1 cellular context compared by ENCODE assay signal in the genomic region with DNA sequence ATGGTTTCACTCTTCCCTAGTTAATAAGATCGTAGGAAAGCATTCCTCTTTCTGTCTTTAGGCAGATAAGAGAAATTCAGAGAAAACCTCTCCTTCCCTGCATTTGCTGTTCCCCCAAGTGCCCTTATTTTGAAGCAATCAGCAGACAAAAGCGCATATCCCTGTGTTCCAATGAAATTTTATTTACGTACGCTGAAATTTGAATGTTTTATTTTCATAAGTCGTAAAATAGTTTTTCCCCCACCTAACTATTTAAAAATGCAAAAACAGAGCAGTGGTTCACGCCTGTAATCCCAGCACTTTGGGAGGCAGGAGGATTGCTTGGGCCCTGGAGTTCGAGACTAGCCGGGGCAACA.
TF ChIP-seq lines count a peak whose summit lies in the region.

No MANE protein-coding gene starts in this region.

TF ChIP-seq in GM23338, 12 proteins besides CTCF, POLR2A, EP300 and RAD21 (continued from another document):
- TF ChIP-seq, protein P1, sequence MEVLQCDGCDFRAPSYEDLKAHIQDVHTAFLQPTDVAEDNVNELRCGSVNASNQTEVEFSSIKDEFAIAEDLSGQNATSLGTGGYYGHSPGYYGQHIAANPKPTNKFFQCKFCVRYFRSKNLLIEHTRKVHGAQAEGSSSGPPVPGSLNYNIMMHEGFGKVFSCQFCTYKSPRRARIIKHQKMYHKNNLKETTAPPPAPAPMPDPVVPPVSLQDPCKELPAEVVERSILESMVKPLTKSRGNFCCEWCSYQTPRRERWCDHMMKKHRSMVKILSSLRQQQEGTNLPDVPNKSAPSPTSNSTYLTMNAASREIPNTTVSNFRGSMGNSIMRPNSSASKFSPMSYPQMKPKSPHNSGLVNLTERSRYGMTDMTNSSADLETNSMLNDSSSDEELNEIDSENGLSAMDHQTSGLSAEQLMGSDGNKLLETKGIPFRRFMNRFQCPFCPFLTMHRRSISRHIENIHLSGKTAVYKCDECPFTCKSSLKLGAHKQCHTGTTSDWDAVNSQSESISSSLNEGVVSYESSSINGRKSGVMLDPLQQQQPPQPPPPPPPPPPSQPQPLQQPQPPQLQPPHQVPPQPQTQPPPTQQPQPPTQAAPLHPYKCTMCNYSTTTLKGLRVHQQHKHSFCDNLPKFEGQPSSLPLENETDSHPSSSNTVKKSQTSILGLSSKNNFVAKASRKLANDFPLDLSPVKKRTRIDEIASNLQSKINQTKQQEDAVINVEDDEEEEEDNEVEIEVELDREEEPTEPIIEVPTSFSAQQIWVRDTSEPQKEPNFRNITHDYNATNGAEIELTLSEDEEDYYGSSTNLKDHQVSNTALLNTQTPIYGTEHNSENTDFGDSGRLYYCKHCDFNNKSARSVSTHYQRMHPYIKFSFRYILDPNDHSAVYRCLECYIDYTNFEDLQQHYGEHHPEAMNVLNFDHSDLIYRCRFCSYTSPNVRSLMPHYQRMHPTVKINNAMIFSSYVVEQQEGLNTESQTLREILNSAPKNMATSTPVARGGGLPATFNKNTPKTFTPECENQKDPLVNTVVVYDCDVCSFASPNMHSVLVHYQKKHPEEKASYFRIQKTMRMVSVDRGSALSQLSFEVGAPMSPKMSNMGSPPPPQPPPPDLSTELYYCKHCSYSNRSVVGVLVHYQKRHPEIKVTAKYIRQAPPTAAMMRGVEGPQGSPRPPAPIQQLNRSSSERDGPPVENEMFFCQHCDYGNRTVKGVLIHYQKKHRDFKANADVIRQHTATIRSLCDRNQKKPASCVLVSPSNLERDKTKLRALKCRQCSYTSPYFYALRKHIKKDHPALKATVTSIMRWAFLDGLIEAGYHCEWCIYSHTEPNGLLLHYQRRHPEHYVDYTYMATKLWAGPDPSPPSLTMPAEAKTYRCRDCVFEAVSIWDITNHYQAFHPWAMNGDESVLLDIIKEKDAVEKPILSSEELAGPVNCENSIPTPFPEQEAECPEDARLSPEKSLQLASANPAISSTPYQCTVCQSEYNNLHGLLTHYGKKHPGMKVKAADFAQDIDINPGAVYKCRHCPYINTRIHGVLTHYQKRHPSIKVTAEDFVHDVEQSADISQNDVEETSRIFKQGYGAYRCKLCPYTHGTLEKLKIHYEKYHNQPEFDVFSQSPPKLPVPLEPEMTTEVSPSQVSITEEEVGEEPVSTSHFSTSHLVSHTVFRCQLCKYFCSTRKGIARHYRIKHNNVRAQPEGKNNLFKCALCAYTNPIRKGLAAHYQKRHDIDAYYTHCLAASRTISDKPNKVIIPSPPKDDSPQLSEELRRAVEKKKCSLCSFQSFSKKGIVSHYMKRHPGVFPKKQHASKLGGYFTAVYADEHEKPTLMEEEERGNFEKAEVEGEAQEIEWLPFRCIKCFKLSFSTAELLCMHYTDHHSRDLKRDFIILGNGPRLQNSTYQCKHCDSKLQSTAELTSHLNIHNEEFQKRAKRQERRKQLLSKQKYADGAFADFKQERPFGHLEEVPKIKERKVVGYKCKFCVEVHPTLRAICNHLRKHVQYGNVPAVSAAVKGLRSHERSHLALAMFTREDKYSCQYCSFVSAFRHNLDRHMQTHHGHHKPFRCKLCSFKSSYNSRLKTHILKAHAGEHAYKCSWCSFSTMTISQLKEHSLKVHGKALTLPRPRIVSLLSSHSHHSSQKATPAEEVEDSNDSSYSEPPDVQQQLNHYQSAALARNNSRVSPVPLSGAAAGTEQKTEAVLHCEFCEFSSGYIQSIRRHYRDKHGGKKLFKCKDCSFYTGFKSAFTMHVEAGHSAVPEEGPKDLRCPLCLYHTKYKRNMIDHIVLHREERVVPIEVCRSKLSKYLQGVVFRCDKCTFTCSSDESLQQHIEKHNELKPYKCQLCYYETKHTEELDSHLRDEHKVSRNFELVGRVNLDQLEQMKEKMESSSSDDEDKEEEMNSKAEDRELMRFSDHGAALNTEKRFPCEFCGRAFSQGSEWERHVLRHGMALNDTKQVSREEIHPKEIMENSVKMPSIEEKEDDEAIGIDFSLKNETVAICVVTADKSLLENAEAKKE (CRISPR knock-in tag; IDR thresholded peaks at IDR 0.05): no peak
- TF ChIP-seq, protein P2, sequence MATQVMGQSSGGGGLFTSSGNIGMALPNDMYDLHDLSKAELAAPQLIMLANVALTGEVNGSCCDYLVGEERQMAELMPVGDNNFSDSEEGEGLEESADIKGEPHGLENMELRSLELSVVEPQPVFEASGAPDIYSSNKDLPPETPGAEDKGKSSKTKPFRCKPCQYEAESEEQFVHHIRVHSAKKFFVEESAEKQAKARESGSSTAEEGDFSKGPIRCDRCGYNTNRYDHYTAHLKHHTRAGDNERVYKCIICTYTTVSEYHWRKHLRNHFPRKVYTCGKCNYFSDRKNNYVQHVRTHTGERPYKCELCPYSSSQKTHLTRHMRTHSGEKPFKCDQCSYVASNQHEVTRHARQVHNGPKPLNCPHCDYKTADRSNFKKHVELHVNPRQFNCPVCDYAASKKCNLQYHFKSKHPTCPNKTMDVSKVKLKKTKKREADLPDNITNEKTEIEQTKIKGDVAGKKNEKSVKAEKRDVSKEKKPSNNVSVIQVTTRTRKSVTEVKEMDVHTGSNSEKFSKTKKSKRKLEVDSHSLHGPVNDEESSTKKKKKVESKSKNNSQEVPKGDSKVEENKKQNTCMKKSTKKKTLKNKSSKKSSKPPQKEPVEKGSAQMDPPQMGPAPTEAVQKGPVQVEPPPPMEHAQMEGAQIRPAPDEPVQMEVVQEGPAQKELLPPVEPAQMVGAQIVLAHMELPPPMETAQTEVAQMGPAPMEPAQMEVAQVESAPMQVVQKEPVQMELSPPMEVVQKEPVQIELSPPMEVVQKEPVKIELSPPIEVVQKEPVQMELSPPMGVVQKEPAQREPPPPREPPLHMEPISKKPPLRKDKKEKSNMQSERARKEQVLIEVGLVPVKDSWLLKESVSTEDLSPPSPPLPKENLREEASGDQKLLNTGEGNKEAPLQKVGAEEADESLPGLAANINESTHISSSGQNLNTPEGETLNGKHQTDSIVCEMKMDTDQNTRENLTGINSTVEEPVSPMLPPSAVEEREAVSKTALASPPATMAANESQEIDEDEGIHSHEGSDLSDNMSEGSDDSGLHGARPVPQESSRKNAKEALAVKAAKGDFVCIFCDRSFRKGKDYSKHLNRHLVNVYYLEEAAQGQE (IDR thresholded peaks at IDR 0.05; ENCODE audit: unreplicated experiment): no peak
- no peak for TF ChIP-seq POLR2AphosphoS5 (IDR thresholded peaks at IDR 0.05; ENCODE audit: low read depth)
- TF ChIP-seq NANOG (IDR thresholded peaks at IDR 0.05; ENCODE audit: borderline replicate concordance): no peak
- no peak for TF ChIP-seq ZNF114 (CRISPR knock-in tag; IDR thresholded peaks at IDR 0.05)
